In genomic region chr10:132129431-132129830, GRCh38 we compare ENCODE assay signal across 24 cellular contexts. TPM values are rescaled to one million over a fixed set of nuclear protein-coding genes. Genes with fewer than 3 reads are reported as not detected.
A peak's percentile ranks its signal among the peaks of the same experiment; 100 is the strongest.
DNase-seq lines count a peak whose midpoint lies in the region; ATAC-seq and TF ChIP-seq lines count a peak whose summit lies in the region.
"Had no signal": no experiment of that assay in that cellular context is flagged by ENCODE, and none has a peak within 500 bp of the region (broad histone marks: within the 10 kb centered on the region; RNA-seq: fewer than 3 reads in every experiment).

No MANE protein-coding gene starts in this region.

- H3K9ac ChIP-seq in SK-N-SH: no peak overlapping the region

- intact Hi-C loops in ascending aorta (cut with DNase I): no loop called here

- peaks cover 23% of the 10 kb centered on the region for H3K27me3 Mint-ChIP-seq in HFFc6 (ENCODE audit: insufficient read depth)
- peaks cover 45 to 57% of the 10 kb centered on the region in 2 donors for H3K27me3 Mint-ChIP-seq in effector memory CD8-positive, alpha-beta T cell

- H3K27me3 ChIP-seq in SK-N-SH (ENCODE audit: insufficient read depth): no peaks in the 10 kb centered on the region
- H3K27me3 ChIP-seq in ascending aorta: no peaks in the 10 kb centered on the region

- no peak overlapping the region for H3K27ac Mint-ChIP-seq in HFFc6
- H3K27ac Mint-ChIP-seq in effector memory CD8-positive, alpha-beta T cell: no peak overlapping the region
- H3K27ac Mint-ChIP-seq: activated CD8-positive, alpha-beta T cell treated with anti-CD3 and anti-CD28 coated beads, Interleukin-2, amount 10 ng/mL, durations not matched to agents 7 days and 5 days; activated naive CD4-positive, alpha-beta T cell treated with anti-CD3 and anti-CD28 coated beads, Interleukin-2, amount 50 U/mL, for 24 hours; IgD-negative memory B cell; T-helper 2 cell treated with Interferon-gamma antibody and Interleukin-4, amounts not matched to agents 5 μg/mL and 100 μg/mL, for 36 hours had no signal

- peak; percentile 70 for DNase-seq in SK-N-SH
- peak; percentile 4 for DNase-seq in HFFc6
- peak; percentile 3 for DNase-seq in fibroblast of peridontal ligament (ENCODE audit: extremely low read depth)
- peak; percentile 19 for DNase-seq in myocyte (ENCODE audit: low read depth)
- DNase-seq in ascending aorta (ENCODE audit: low spot score in 2 of 2): no peak
- DNase-seq in effector memory CD8-positive, alpha-beta T cell: no peak
- DNase-seq in GM03348 (ENCODE audit: low spot score): no peak
- DNase-seq: activated CD8-positive, alpha-beta T cell treated with anti-CD3 and anti-CD28 coated beads, Interleukin-2, amount 10 ng/mL, durations not matched to agents 7 days and 5 days; activated T-cell treated with anti-CD3 and anti-CD28 coated beads, Interleukin-2, amount 50 U/mL, for 1 hour; esophagus squamous epithelium; MM.1S; NCI-H1436 treated with DMSO at 0.1 percent for 48 hours; NCI-H2227 treated with DMSO at 0.1 percent for 48 hours; PC-9; substantia nigra had no signal

- no peak overlapping the region; the same call in 1 of the 2 replicates for H3K4me3 Mint-ChIP-seq in HFFc6
- H3K4me3 Mint-ChIP-seq in effector memory CD8-positive, alpha-beta T cell: no peak overlapping the region
- H3K4me3 Mint-ChIP-seq: activated CD8-positive, alpha-beta T cell treated with anti-CD3 and anti-CD28 coated beads, Interleukin-2, amount 10 ng/mL, durations not matched to agents 7 days and 5 days; activated naive CD4-positive, alpha-beta T cell treated with anti-CD3 and anti-CD28 coated beads, Interleukin-2, amount 50 U/mL, for 24 hours; T-helper 2 cell treated with Interferon-gamma antibody and Interleukin-4, amounts not matched to agents 5 μg/mL and 100 μg/mL, for 36 hours had no signal

- H3K4me1 ChIP-seq in SK-N-SH (ENCODE audit: control insufficient read depth in 1 of 2, insufficient read depth in 2 of 2, low read depth in 1 of 2, low read length in 1 of 2) (peaks cover 0 to 12% of the 10 kb centered on the region in 2 experiments; a peak in 1 of 4 replicates), ascending aorta (no peaks in the 10 kb centered on the region)
- H3K4me1 ChIP-seq: esophagus squamous epithelium had no signal

- no peak overlapping the region for H3K4me3 ChIP-seq in SK-N-SH (ENCODE audit: low read depth in 2 of 2, low read length in 1 of 2)
- no peak overlapping the region for H3K4me3 ChIP-seq in ascending aorta
- H3K4me3 ChIP-seq: esophagus squamous epithelium, lung, PC-9, SK-N-MC had no signal

- H3K27ac ChIP-seq in SK-N-SH (ENCODE audit: low read depth in 2 of 2, low read length in 1 of 2) (no peak overlapping the region), ascending aorta (no peak overlapping the region)
- H3K27ac ChIP-seq: 22Rv1, esophagus squamous epithelium, HL-60, PC-9, SK-N-MC had no signal

- H3K36me3 ChIP-seq in SK-N-SH (replicated peaks in 1 of 2; ENCODE audit: control insufficient read depth in 1 of 2, insufficient read depth in 2 of 2, low read length in 1 of 2) (no peaks in the 10 kb centered on the region), ascending aorta (no peaks in the 10 kb centered on the region)
- H3K36me3 ChIP-seq: esophagus squamous epithelium had no signal

- H3F3A ChIP-seq in SK-N-SH (replicated peaks; ENCODE audit: insufficient read depth): no peaks in the 10 kb centered on the region

- 32% methylated on average over 11 of the region's 11 CpGs for WGBS in SK-N-SH (ENCODE audit: low lambda C conversion rate)

- TF ChIP-seq CTCF in SK-N-SH (IDR thresholded peaks at IDR 0.05) (no peak), HFFc6 (IDR thresholded peaks at IDR 0.05) (no peak), ascending aorta (IDR thresholded peaks at IDR 0.05) (no peak)

- no peaks in the 10 kb centered on the region for H3K4me1 Mint-ChIP-seq in HFFc6 (ENCODE audit: low read depth)
- H3K4me1 Mint-ChIP-seq in effector memory CD8-positive, alpha-beta T cell (ENCODE audit: low read depth in 2 of 2): no peaks in the 10 kb centered on the region
- H3K4me1 Mint-ChIP-seq: IgD-negative memory B cell had no signal

- CTCF ChIA-PET in SK-N-SH (lab: Yijun Ruan, JAX): interaction anchor here (1.4 to 6.5 kb wide), 2 partner anchors 13 to 106 kb away, joined by 6 to 65 read pairs; no protein-coding TSS in a partner anchor

- POLR2A ChIA-PET in SK-N-SH (lab: Yijun Ruan, JAX): no interaction called here

- ATAC-seq in SK-N-SH treated with all-trans-retinoic acid at 6 μM for 48 hours: no peak
- no peak for ATAC-seq in effector memory CD8-positive, alpha-beta T cell (replicated peaks)
- ATAC-seq: activated CD8-positive, alpha-beta T cell treated with anti-CD3 and anti-CD28 coated beads, Interleukin-2, amount 10 ng/mL, durations not matched to agents 7 days and 5 days; sciatic nerve had no signal

- no peak overlapping the region for H2AFZ ChIP-seq in SK-N-SH (ENCODE audit: low read depth)
- H2AFZ ChIP-seq: PC-9 had no signal

- no peak overlapping the region for H3K4me2 ChIP-seq in SK-N-SH
- H3K4me2 ChIP-seq: PC-9 had no signal

- no peak for TF ChIP-seq EP300 in SK-N-SH (IDR thresholded peaks at IDR 0.05; ENCODE audit: borderline replicate concordance in 1 of 2, low read depth in 1 of 2, low read length in 1 of 2)

- no peaks in the 10 kb centered on the region for H3K9me2 ChIP-seq in SK-N-SH

- H3K9me3 Mint-ChIP-seq in HFFc6: peaks cover under 1% of the 10 kb centered on the region; the same call in 1 of the 2 replicates
- no peaks in the 10 kb centered on the region for H3K9me3 Mint-ChIP-seq in effector memory CD8-positive, alpha-beta T cell
- H3K9me3 Mint-ChIP-seq: T-helper 2 cell treated with Interferon-gamma antibody and Interleukin-4, amounts not matched to agents 5 μg/mL and 100 μg/mL, for 36 hours had no signal

- no peaks in the 10 kb centered on the region for H3K9me3 ChIP-seq in SK-N-SH
- H3K9me3 ChIP-seq in ascending aorta: no peaks in the 10 kb centered on the region

- no peaks in the 10 kb centered on the region for H4K20me1 ChIP-seq in SK-N-SH (ENCODE audit: insufficient read depth)

- no peaks in the 10 kb centered on the region for H3K79me2 ChIP-seq in SK-N-SH (ENCODE audit: insufficient read depth)

- no peak for TF ChIP-seq RAD21 in SK-N-SH (IDR thresholded peaks at IDR 0.05; ENCODE audit: low read length)

- H3K36me3 Mint-ChIP-seq in HFFc6 (ENCODE audit: low read depth): no peaks in the 10 kb centered on the region
- no peaks in the 10 kb centered on the region for H3K36me3 Mint-ChIP-seq in effector memory CD8-positive, alpha-beta T cell (ENCODE audit: insufficient read depth)
- H3K36me3 Mint-ChIP-seq: activated naive CD4-positive, alpha-beta T cell treated with anti-CD3 and anti-CD28 coated beads, Interleukin-2, amount 50 U/mL, for 24 hours; IgD-negative memory B cell had no signal

TF ChIP-seq in SK-N-SH, 30 proteins besides CTCF, POLR2A, EP300 and RAD21 (continues in another document):
- TF ChIP-seq FOXJ3 (CRISPR knock-in tag; IDR thresholded peaks at IDR 0.05): no peak
- no peak for TF ChIP-seq JUND (IDR thresholded peaks at IDR 0.05)
- TF ChIP-seq TEAD4 (IDR thresholded peaks at IDR 0.05; ENCODE audit: borderline replicate concordance, insufficient read depth): no peak
- no peak for TF ChIP-seq IRF3 (IDR thresholded peaks at IDR 0.05; ENCODE audit: low read depth, low read length)
- no peak for TF ChIP-seq MEF2A (IDR thresholded peaks at IDR 0.05; ENCODE audit: borderline replicate concordance, low read depth)
- TF ChIP-seq MAX (IDR thresholded peaks at IDR 0.05; ENCODE audit: low read depth): no peak

TF ChIP-seq in SK-N-SH treated with all-trans-retinoic acid at 6 μM for 48 hours, 23 proteins besides CTCF, POLR2A, EP300 and RAD21:
- TF ChIP-seq SNAI2 (CRISPR knock-in tag; IDR thresholded peaks at IDR 0.05) (no peak), CSRNP3 (CRISPR knock-in tag; IDR thresholded peaks at IDR 0.05) (no peak), ZNF70 (CRISPR knock-in tag; IDR thresholded peaks at IDR 0.05) (no peak), ISL1 (CRISPR knock-in tag; IDR thresholded peaks at IDR 0.05) (no peak), ZNF565 (CRISPR knock-in tag; conservative IDR thresholded peaks at IDR 0.05; ENCODE audit: low read depth) (no peak), ZNF8 (CRISPR knock-in tag; IDR thresholded peaks at IDR 0.05) (no peak), TOX (CRISPR knock-in tag; IDR thresholded peaks at IDR 0.05; ENCODE audit: borderline replicate concordance) (no peak), ZC3H10 (CRISPR knock-in tag; IDR thresholded peaks at IDR 0.05) (no peak)
- TF ChIP-seq, protein P1, sequence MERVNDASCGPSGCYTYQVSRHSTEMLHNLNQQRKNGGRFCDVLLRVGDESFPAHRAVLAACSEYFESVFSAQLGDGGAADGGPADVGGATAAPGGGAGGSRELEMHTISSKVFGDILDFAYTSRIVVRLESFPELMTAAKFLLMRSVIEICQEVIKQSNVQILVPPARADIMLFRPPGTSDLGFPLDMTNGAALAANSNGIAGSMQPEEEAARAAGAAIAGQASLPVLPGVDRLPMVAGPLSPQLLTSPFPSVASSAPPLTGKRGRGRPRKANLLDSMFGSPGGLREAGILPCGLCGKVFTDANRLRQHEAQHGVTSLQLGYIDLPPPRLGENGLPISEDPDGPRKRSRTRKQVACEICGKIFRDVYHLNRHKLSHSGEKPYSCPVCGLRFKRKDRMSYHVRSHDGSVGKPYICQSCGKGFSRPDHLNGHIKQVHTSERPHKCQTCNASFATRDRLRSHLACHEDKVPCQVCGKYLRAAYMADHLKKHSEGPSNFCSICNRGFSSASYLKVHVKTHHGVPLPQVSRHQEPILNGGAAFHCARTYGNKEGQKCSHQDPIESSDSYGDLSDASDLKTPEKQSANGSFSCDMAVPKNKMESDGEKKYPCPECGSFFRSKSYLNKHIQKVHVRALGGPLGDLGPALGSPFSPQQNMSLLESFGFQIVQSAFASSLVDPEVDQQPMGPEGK (CRISPR knock-in tag; IDR thresholded peaks at IDR 0.05; ENCODE audit: borderline replicate concordance): no peak

RNA-seq across cellular contexts. Expression of gene DPYSL4, which starts 57.3 kb away (rescaled TPM):
- polyA plus RNA-seq in SK-N-SH (2012; rRNA removed): 19.4 and 21.8 TPM in 2 replicates
- 9.0 and 15.8 TPM in 2 replicates for polyA plus RNA-seq in SK-N-SH (2012; cell fraction: cytosol; rRNA removed)
- 57.0 and 69.4 TPM in 2 replicates for polyA plus RNA-seq in SK-N-SH (2012; cell fraction: nucleus; rRNA removed)
- 1 to 10 TPM in 2 of 6 experiments, under 1 TPM in 4; 0.13 to 2.4 (median 0.34) TPM for total RNA-seq in HFFc6 (2021; fragmentation: NEBNext Ultra II Directional; extraction: Animal tissue kit (Norgen Biotek cat#: 25700))
- total RNA-seq in myocyte (21.0 and 22.3 TPM in 2 replicates), ascending aorta (not detected)
- polyA plus RNA-seq in myocyte (2012): 27.9 TPM
- polyA plus RNA-seq: IgD-negative memory B cell had no signal

Comparison
In these comparisons a context has a peak if more than half of its experiments do, and no peak if none do; other contexts are left out.
1. DNase-seq: peak in SK-N-SH (single experiment), HFFc6 (single experiment), fibroblast of peridontal ligament (single experiment) and myocyte (single experiment); none in ascending aorta (0 of 2), effector memory CD8-positive, alpha-beta T cell (0 of 3) and GM03348 (single experiment).